In genomic region chr1:178870944-178871343, GRCh38 we compare ENCODE assay signal across 9 cellular contexts. TPM values are rescaled to one million over a fixed set of nuclear protein-coding genes. Genes with fewer than 3 reads are reported as not detected.
DNase-seq lines count a peak whose midpoint lies in the region; ATAC-seq and TF ChIP-seq lines count a peak whose summit lies in the region.
"Had no signal": no experiment of that assay in that cellular context is flagged by ENCODE, and none has a peak within 500 bp of the region (broad histone marks: within the 10 kb centered on the region; RNA-seq: fewer than 3 reads in every experiment).

A gene with protein sequence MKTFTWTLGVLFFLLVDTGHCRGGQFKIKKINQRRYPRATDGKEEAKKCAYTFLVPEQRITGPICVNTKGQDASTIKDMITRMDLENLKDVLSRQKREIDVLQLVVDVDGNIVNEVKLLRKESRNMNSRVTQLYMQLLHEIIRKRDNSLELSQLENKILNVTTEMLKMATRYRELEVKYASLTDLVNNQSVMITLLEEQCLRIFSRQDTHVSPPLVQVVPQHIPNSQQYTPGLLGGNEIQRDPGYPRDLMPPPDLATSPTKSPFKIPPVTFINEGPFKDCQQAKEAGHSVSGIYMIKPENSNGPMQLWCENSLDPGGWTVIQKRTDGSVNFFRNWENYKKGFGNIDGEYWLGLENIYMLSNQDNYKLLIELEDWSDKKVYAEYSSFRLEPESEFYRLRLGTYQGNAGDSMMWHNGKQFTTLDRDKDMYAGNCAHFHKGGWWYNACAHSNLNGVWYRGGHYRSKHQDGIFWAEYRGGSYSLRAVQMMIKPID (minus strand): TSS chr1:178871077. CDS start chr1:178865776, 5,301 bp downstream.

- H3K79me2 ChIP-seq in smooth muscle cell (ENCODE audit: low read depth): no peaks in the 10 kb centered on the region

- TF ChIP-seq RAD21 in liver (IDR thresholded peaks at IDR 0.05): no peak

- H3K9ac ChIP-seq in liver (ENCODE audit: low read depth in 1 of 2, low read length in 2 of 2) (peak within 1 kb of the TSS; percentile 71 to 82), smooth muscle cell (ENCODE audit: low read depth) (no peak within 1 kb of the TSS)

- H3K27ac Mint-ChIP-seq in natural killer cell: no peak within 1 kb of the TSS

- no peaks in the 10 kb centered on the region for H3K9me3 Mint-ChIP-seq in natural killer cell

- H3K27me3 ChIP-seq in liver (ENCODE audit: control insufficient read depth in 4 of 4, insufficient read depth in 4 of 4, low read length in 3 of 4) (no peaks in the 10 kb centered on the region), smooth muscle cell (ENCODE audit: low read depth) (no peaks in the 10 kb centered on the region)

- H4K20me1 ChIP-seq in smooth muscle cell (ENCODE audit: low read depth): no peaks in the 10 kb centered on the region

- no peaks in the 10 kb centered on the region for H3K9me3 ChIP-seq in liver (ENCODE audit: control insufficient read depth in 4 of 4, low read length in 3 of 4)
- H3K9me3 ChIP-seq in smooth muscle cell (replicated peaks; ENCODE audit: low read depth): no peaks in the 10 kb centered on the region

- H3K27me3 Mint-ChIP-seq in natural killer cell (ENCODE audit: low read depth in 2 of 2): no peaks in the 10 kb centered on the region

- intact Hi-C loops in natural killer cell (cut with micrococcal nuclease): no loop called here

- H3K4me1 Mint-ChIP-seq in natural killer cell: peaks cover 5 to 6% of the 10 kb centered on the region in 2 donors

- no peak within 1 kb of the TSS for H3K4me3 ChIP-seq in HFF-Myc (replicated peaks; ENCODE audit: low read depth, low read length)
- peak within 1 kb of the TSS; percentile 67 for H3K4me3 ChIP-seq in coronary artery
- H3K4me3 ChIP-seq in liver (ENCODE audit: low read depth in 1 of 3, low read length in 3 of 3): peak within 1 kb of the TSS in 2 of 3 donors; percentile 41 to 51
- H3K4me3 ChIP-seq in smooth muscle cell: peak within 1 kb of the TSS; percentile 37

- H3K4me3 Mint-ChIP-seq in natural killer cell: no peak within 1 kb of the TSS

- ATAC-seq in natural killer cell: no peak
- ATAC-seq: Panc1 had no signal

- H3K4me2 ChIP-seq in smooth muscle cell: peak within 1 kb of the TSS; percentile 83

- H3F3A ChIP-seq in smooth muscle cell (ENCODE audit: low read depth): peaks cover 5% of the 10 kb centered on the region

- peak within 1 kb of the TSS; percentile 48 to 74 for H3K27ac ChIP-seq in coronary artery
- peak within 1 kb of the TSS; percentile 75 to 77 for H3K27ac ChIP-seq in liver (ENCODE audit: low read depth in 1 of 2, low read length in 2 of 2)
- H3K27ac ChIP-seq in smooth muscle cell (ENCODE audit: low read depth): peak within 1 kb of the TSS; percentile 61

- TF ChIP-seq CTCF in HFF-Myc (IDR thresholded peaks at IDR 0.05; ENCODE audit: low read depth, low read length, missing control alignments) (no peak), coronary artery (IDR thresholded peaks at IDR 0.05) (no peak), liver (IDR thresholded peaks at IDR 0.05; ENCODE audit: low read depth, low read length, missing input control) (no peak), smooth muscle cell (IDR thresholded peaks at IDR 0.05; ENCODE audit: borderline replicate concordance, insufficient read depth, poor library complexity, severe bottlenecking) (no peak), natural killer cell (IDR thresholded peaks at IDR 0.05) (no peak)

- H3K36me3 Mint-ChIP-seq in natural killer cell: no peaks in the 10 kb centered on the region

- WGBS in liver: 26% methylated on average over 4 of the region's 4 CpGs
- WGBS in smooth muscle cell (ENCODE audit: low lambda C conversion rate): 23% methylated on average over 4 of the region's 4 CpGs

- H2AFZ ChIP-seq in smooth muscle cell (ENCODE audit: low read depth): no peak within 1 kb of the TSS

- H3K4me1 ChIP-seq in liver (ENCODE audit: control insufficient read depth in 4 of 4, insufficient read depth in 4 of 4, low read length in 3 of 4): peaks cover 3 to 25% (median 19%) of the 10 kb centered on the region in 4 donors
- H3K4me1 ChIP-seq in smooth muscle cell (ENCODE audit: low read depth): peaks cover 38% of the 10 kb centered on the region

- no peaks in the 10 kb centered on the region for H3K36me3 ChIP-seq in liver (ENCODE audit: control insufficient read depth in 4 of 4, insufficient read depth in 3 of 4, low read depth in 1 of 4, low read length in 3 of 4)
- no peaks in the 10 kb centered on the region for H3K36me3 ChIP-seq in smooth muscle cell (ENCODE audit: low read depth)

- DNase-seq in HFF-Myc (ENCODE audit: extremely low read depth, low read depth) (peak; percentile 16), coronary artery (ENCODE audit: low spot score) (no peak), smooth muscle cell (lab: John Stamatoyannopoulos, UW; ENCODE audit: unreplicated experiment) (no peak), natural killer cell (no peak), SKM-1 treated with dmso at 0.1 percent for 144 hours (lab: John Stamatoyannopoulos, UW; ENCODE audit: unreplicated experiment) (no peak), KG1 (lab: John Stamatoyannopoulos, UW) (no peak)
- DNase-seq in NK-92 treated with Interleukin-12 subunit alpha and Interleukin-12 subunit beta, amount 100 ng/mL, for 24 hours (lab: John Stamatoyannopoulos, UW): no peak

TF ChIP-seq in liver, 16 proteins besides CTCF, POLR2A, EP300 and RAD21:
- peak in 1 of 2 donors; percentile 11 for TF ChIP-seq JUND (IDR thresholded peaks at IDR 0.05)
- no peak for TF ChIP-seq FOXA2 (IDR thresholded peaks at IDR 0.05)

RNA-seq across cellular contexts. Expression of the gene that starts here (rescaled TPM):
- 10 to 100 TPM in 1 of 2 donors, under 1 TPM in 1; 0.93 to 11.2 TPM for total RNA-seq in liver
- polyA plus RNA-seq in liver: 1 to 10 TPM; 2.6 to 5.5 TPM
- total RNA-seq in smooth muscle cell: 6.6 and 7.5 TPM in 2 replicates
- 3.4 and 5.0 TPM in 2 replicates for polyA plus RNA-seq in smooth muscle cell
- total RNA-seq in natural killer cell: not detected
